8 cellular contexts compared by ENCODE assay signal in the genomic region with DNA sequence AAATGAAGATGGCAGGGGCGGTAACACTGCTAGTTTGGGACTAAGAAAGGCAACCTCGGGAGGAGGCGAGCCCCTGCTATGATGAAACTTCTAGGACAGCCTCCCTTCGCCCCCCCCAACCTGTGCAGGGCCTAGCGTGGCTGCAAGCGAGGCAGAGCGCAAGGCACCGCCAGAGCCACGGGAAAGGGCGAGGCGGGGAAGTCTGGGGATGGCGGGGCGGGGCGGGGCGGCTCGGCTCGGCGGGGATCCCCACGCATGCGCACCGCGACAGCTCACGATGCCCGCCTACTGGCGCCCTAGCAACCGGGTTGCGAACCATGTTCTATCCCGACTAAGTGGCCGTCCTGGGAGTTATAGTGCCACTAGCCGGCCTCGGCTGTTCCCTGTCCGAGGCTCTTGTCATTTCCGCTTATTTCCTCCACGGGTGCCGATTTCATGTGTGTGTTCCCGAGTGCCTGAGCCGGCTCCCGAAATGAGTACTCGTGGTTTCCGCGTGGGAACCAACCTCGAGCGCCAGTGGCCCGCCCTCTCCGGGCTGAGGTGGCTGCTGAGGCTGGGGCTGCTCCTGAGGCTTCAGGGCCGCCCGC. TPM values are rescaled to one million over a fixed set of nuclear protein-coding genes. Genes with fewer than 3 reads are reported as not detected.
A peak's percentile ranks its signal among the peaks of the same experiment; 100 is the strongest.
DNase-seq lines count a peak whose midpoint lies in the region; FAIRE-seq and TF ChIP-seq lines count a peak whose summit lies in the region.

No MANE protein-coding gene starts in this region.

- H3K27ac ChIP-seq in SJCRH30 (peak overlapping the region; percentile 33; the same call in 1 of the 2 replicates), neutrophil (peak overlapping the region; percentile 71)

- DNase-seq in ELF-1 (ENCODE audit: low read depth, low spot score) (peak; percentile 92), H7 (peak; percentile 97), MG63 (peak; percentile 82), SJCRH30 (peak; percentile 70 to 78), frontal cortex (ENCODE audit: low spot score in 2 of 2) (peak; percentile 66 to 72), superior temporal gyrus (ENCODE audit: extremely low spot score) (peak; percentile 65)
- peak; percentile 6 to 66 (median 38) for DNase-seq in activated naive CD4-positive, alpha-beta T cell (lab: John Stamatoyannopoulos, UW)

- H3K4me3 ChIP-seq in H7 (ENCODE audit: insufficient read depth, low read depth, low read length) (peak overlapping the region; percentile 97), MG63 (peak overlapping the region; percentile 67), SJCRH30 (peak overlapping the region; percentile 64), neutrophil (ENCODE audit: low read depth in 1 of 2, low read length in 1 of 2) (peak overlapping the region; percentile 68 to 77)

- no peaks in the 10 kb centered on the region for H3K27me3 ChIP-seq in H7 (ENCODE audit: control insufficient read depth, insufficient read depth, low read length)
- H3K27me3 ChIP-seq in MG63: no peaks in the 10 kb centered on the region
- H3K27me3 ChIP-seq in SJCRH30: no peaks in the 10 kb centered on the region
- H3K27me3 ChIP-seq in neutrophil: no peaks in the 10 kb centered on the region

- no peak for FAIRE-seq in frontal cortex (lab: Jason Lieb, UNC)

- H3K9me3 ChIP-seq in MG63 (no peaks in the 10 kb centered on the region), SJCRH30 (replicated peaks) (no peaks in the 10 kb centered on the region), neutrophil (no peaks in the 10 kb centered on the region)

- H3K36me3 ChIP-seq in H7 (replicated peaks; ENCODE audit: control insufficient read depth, insufficient read depth, low read length) (no peaks in the 10 kb centered on the region), MG63 (no peaks in the 10 kb centered on the region), SJCRH30 (no peaks in the 10 kb centered on the region), neutrophil (no peaks in the 10 kb centered on the region)

- TF ChIP-seq CTCF in neutrophil (IDR thresholded peaks at IDR 0.05): no peak

- H3K4me1 ChIP-seq in SJCRH30 (no peaks in the 10 kb centered on the region), neutrophil (ENCODE audit: control insufficient read depth in 1 of 2, insufficient read depth in 1 of 2, low read depth in 1 of 2, low read length in 1 of 2) (peaks cover 0 to 5% of the 10 kb centered on the region in 2 experiments)

RNA-seq across cellular contexts. Expression of a gene that starts 28.7 kb away (rescaled TPM):
- total RNA-seq in H7 (2014; rRNA removed; shearing (Covaris generic)): 568 and 767 TPM in 2 replicates
- total RNA-seq in MG63 (2014; rRNA removed; shearing (Covaris generic); ENCODE audit: low replicate concordance): 335 and 466 TPM in 2 replicates
- 439 and 490 TPM in 2 replicates for total RNA-seq in SJCRH30 (2014; rRNA removed; shearing (Covaris generic))
- total RNA-seq in frontal cortex: 323 TPM

Comparison
In these comparisons a context has a peak if more than half of its experiments do, and no peak if none do; other contexts are left out.
1. Peak in every context shown above with its lines: DNase-seq, H3K4me3 ChIP-seq and H3K27ac ChIP-seq.
2. DNase-seq: peak in every context shown above with its lines; median percentile 97 in H7; 92 in ELF-1; 82 in MG63; 74 in SJCRH30; 69 in frontal cortex; 65 in superior temporal gyrus; 38 in activated naive CD4-positive, alpha-beta T cell.